ENCODE assay signal across 13 cellular contexts in genomic region chr13:106230450-106230849, GRCh38.
A peak's percentile ranks its signal among the peaks of the same experiment; 100 is the strongest.
DNase-seq lines count a peak whose midpoint lies in the region; ATAC-seq, FAIRE-seq and TF ChIP-seq lines count a peak whose summit lies in the region.
"Had no signal": no experiment of that assay in that cellular context is flagged by ENCODE, and none has a peak within 500 bp of the region (broad histone marks: within the 10 kb centered on the region; RNA-seq: fewer than 3 reads in every experiment).

No MANE protein-coding gene starts in this region.

- CTCF ChIA-PET in MCF 10A (lab: Yijun Ruan, JAX) = interaction anchor here (0.8 kb wide), 1 partner anchor 243 kb away, joined by 3 read pairs; no protein-coding TSS in a partner anchor

- no peak for ATAC-seq in HG02623 (IDR thresholded peaks at IDR 0.05; ENCODE audit: unreplicated experiment)
- ATAC-seq in GM18909 (IDR thresholded peaks at IDR 0.05; ENCODE audit: poor library complexity, unreplicated experiment) = no peak
- ATAC-seq: naive thymus-derived CD8-positive, alpha-beta T cell had no signal

- H3K27ac Mint-ChIP-seq in MCF 10A (ENCODE audit: low read depth, unreplicated experiment) = no peak overlapping the region
- H3K27ac Mint-ChIP-seq in astrocyte (ENCODE audit: unreplicated experiment) = no peak overlapping the region
- no peak overlapping the region for H3K27ac Mint-ChIP-seq in activated T-helper 2 cell treated with anti-CD3 and anti-CD28 coated beads, Interferon-gamma antibody, Interleukin-2, Interleukin-4, amounts not matched to agents 10 μg/mL and 5 μg/mL and 100 μg/mL, durations not matched to agents 14 hours and 24 hours and 36 hours
- H3K27ac Mint-ChIP-seq: naive thymus-derived CD8-positive, alpha-beta T cell had no signal

- no peak overlapping the region for H2AFZ ChIP-seq in astrocyte (ENCODE audit: low read depth, low read length)

- no peaks in the 10 kb centered on the region for H3K9me3 ChIP-seq in breast epithelium
- H3K9me3 ChIP-seq in astrocyte (ENCODE audit: insufficient read depth, low read depth, low read length) = no peaks in the 10 kb centered on the region
- no peaks in the 10 kb centered on the region for H3K9me3 ChIP-seq in HAP-1

- H3K27ac ChIP-seq in breast epithelium (no peak overlapping the region), astrocyte (ENCODE audit: low read depth, low read length) (no peak overlapping the region)

- peak; percentile 84 for DNase-seq in MCF 10A (ENCODE audit: unreplicated experiment)
- DNase-seq in breast epithelium (ENCODE audit: low spot score in 2 of 2) = no peak
- peak; percentile 59 for DNase-seq in astrocyte (ENCODE audit: low read depth)
- peak; percentile 52 for DNase-seq in fibroblast of pulmonary artery (ENCODE audit: low read depth)
- DNase-seq in activated T-helper 2 cell treated with anti-CD3 and anti-CD28 coated beads, Interferon-gamma antibody, Interleukin-2, Interleukin-4, amounts not matched to agents 10 μg/mL and 5 μg/mL and 100 μg/mL, durations not matched to agents 14 hours and 24 hours and 36 hours (ENCODE audit: low spot score) = no peak
- DNase-seq in HAP-1 (ENCODE audit: low spot score in 2 of 2) = no peak
- DNase-seq: 8988T; activated CD4-positive, CD25-positive, alpha-beta regulatory T cell; caudate nucleus; naive thymus-derived CD8-positive, alpha-beta T cell had no signal

- intact Hi-C loops in MCF 10A (cut with micrococcal nuclease) = no loop called here
- intact Hi-C loops in breast epithelium (cut with DNase I; ENCODE audit: low total_unique reads) = no loop called here
- intact Hi-C loops in activated T-helper 2 cell treated with anti-CD3 and anti-CD28 coated beads, Interferon-gamma antibody, Interleukin-2, Interleukin-4, amounts not matched to agents 10 μg/mL and 5 μg/mL and 100 μg/mL, durations not matched to agents 14 hours and 24 hours and 36 hours (cut with micrococcal nuclease) = no loop called here

- H3K36me3 ChIP-seq in breast epithelium (no peaks in the 10 kb centered on the region), astrocyte (ENCODE audit: insufficient read depth, low read length) (no peaks in the 10 kb centered on the region), HAP-1 (replicated peaks) (no peaks in the 10 kb centered on the region)

- TF ChIP-seq CTCF in MCF 10A (IDR thresholded peaks at IDR 0.05; ENCODE audit: unreplicated experiment) (no peak), breast epithelium (IDR thresholded peaks at IDR 0.05) (no peak), astrocyte (IDR thresholded peaks at IDR 0.05; ENCODE audit: insufficient read depth, low read depth, low read length) (no peak), fibroblast of pulmonary artery (IDR thresholded peaks at IDR 0.05; ENCODE audit: low read length, missing control alignments) (no peak)

- in situ Hi-C loops in HAP-1 (cut with MboI; ENCODE audit: low sequenced_read_pairs) = no loop called here

- H3K36me3 Mint-ChIP-seq in MCF 10A (ENCODE audit: insufficient read depth, unreplicated experiment) = no peaks in the 10 kb centered on the region
- H3K36me3 Mint-ChIP-seq in astrocyte (ENCODE audit: low read depth, unreplicated experiment) = no peaks in the 10 kb centered on the region
- no peaks in the 10 kb centered on the region for H3K36me3 Mint-ChIP-seq in activated T-helper 2 cell treated with anti-CD3 and anti-CD28 coated beads, Interferon-gamma antibody, Interleukin-2, Interleukin-4, amounts not matched to agents 10 μg/mL and 5 μg/mL and 100 μg/mL, durations not matched to agents 14 hours and 24 hours and 36 hours (ENCODE audit: low read depth)
- H3K36me3 Mint-ChIP-seq: naive thymus-derived CD8-positive, alpha-beta T cell had no signal

- H3K4me3 ChIP-seq in breast epithelium (no peak overlapping the region), astrocyte (ENCODE audit: insufficient read depth, low read depth, low read length) (no peak overlapping the region), fibroblast of pulmonary artery (replicated peaks; ENCODE audit: low read depth, low read length) (no peak overlapping the region), HAP-1 (no peak overlapping the region)

- H3K27me3 ChIP-seq in breast epithelium = no peaks in the 10 kb centered on the region
- H3K27me3 ChIP-seq in astrocyte (ENCODE audit: insufficient read depth, low read length) = no peaks in the 10 kb centered on the region
- no peaks in the 10 kb centered on the region for H3K27me3 ChIP-seq in HAP-1 (ENCODE audit: low read depth)

- H3K4me2 ChIP-seq in astrocyte (ENCODE audit: low read length) = no peak overlapping the region

- no peaks in the 10 kb centered on the region for H3K4me1 Mint-ChIP-seq in MCF 10A (ENCODE audit: insufficient read depth, unreplicated experiment)
- H3K4me1 Mint-ChIP-seq in astrocyte (ENCODE audit: low read depth, unreplicated experiment) = peaks cover 3% of the 10 kb centered on the region
- H3K4me1 Mint-ChIP-seq in activated T-helper 2 cell treated with anti-CD3 and anti-CD28 coated beads, Interferon-gamma antibody, Interleukin-2, Interleukin-4, amounts not matched to agents 10 μg/mL and 5 μg/mL and 100 μg/mL, durations not matched to agents 14 hours and 24 hours and 36 hours (ENCODE audit: low read depth) = no peaks in the 10 kb centered on the region
- H3K4me1 Mint-ChIP-seq: naive thymus-derived CD8-positive, alpha-beta T cell had no signal

- POLR2A ChIA-PET in MCF 10A (lab: Yijun Ruan, JAX) = interaction anchor here (0.8 to 1.4 kb wide), 2 partner anchors 11 to 12 kb away, joined by 3 to 4 read pairs; no protein-coding TSS in a partner anchor

- no peaks in the 10 kb centered on the region for H3K4me1 ChIP-seq in breast epithelium
- no peaks in the 10 kb centered on the region for H3K4me1 ChIP-seq in astrocyte (ENCODE audit: insufficient read depth, low read length)
- H3K4me1 ChIP-seq in HAP-1 = no peaks in the 10 kb centered on the region

- H3K4me3 Mint-ChIP-seq in MCF 10A (ENCODE audit: unreplicated experiment) (no peak overlapping the region), astrocyte (ENCODE audit: unreplicated experiment) (no peak overlapping the region)
- no peak overlapping the region for H3K4me3 Mint-ChIP-seq in activated T-helper 2 cell treated with anti-CD3 and anti-CD28 coated beads, Interferon-gamma antibody, Interleukin-2, Interleukin-4, amounts not matched to agents 10 μg/mL and 5 μg/mL and 100 μg/mL, durations not matched to agents 14 hours and 24 hours and 36 hours (ENCODE audit: low read depth)
- H3K4me3 Mint-ChIP-seq: naive thymus-derived CD8-positive, alpha-beta T cell had no signal

- peak; percentile 47 for FAIRE-seq in astrocyte (lab: Jason Lieb, UNC)
- FAIRE-seq: HTR-8/SVneo had no signal

- BruUV-seq in MCF 10A (replicated peaks; lab: Mats Ljungman, UMichigan) = no TSS peak

- no peak overlapping the region for H3K9ac ChIP-seq in astrocyte (ENCODE audit: low read length)

- no peaks in the 10 kb centered on the region for H3K27me3 Mint-ChIP-seq in MCF 10A (ENCODE audit: insufficient read depth, unreplicated experiment)
- H3K27me3 Mint-ChIP-seq in astrocyte (ENCODE audit: low read depth, unreplicated experiment) = no peaks in the 10 kb centered on the region
- no peaks in the 10 kb centered on the region for H3K27me3 Mint-ChIP-seq in activated T-helper 2 cell treated with anti-CD3 and anti-CD28 coated beads, Interferon-gamma antibody, Interleukin-2, Interleukin-4, amounts not matched to agents 10 μg/mL and 5 μg/mL and 100 μg/mL, durations not matched to agents 14 hours and 24 hours and 36 hours (ENCODE audit: low read depth)
- H3K27me3 Mint-ChIP-seq: naive thymus-derived CD8-positive, alpha-beta T cell had no signal

- no peak for TF ChIP-seq POLR2A in breast epithelium (IDR thresholded peaks at IDR 0.05)

- H3K79me2 ChIP-seq in astrocyte (ENCODE audit: insufficient read depth, low read length) = no peaks in the 10 kb centered on the region

- H4K20me1 ChIP-seq in astrocyte (ENCODE audit: insufficient read depth, low read length) = no peaks in the 10 kb centered on the region

- H3K9me3 Mint-ChIP-seq in MCF 10A (ENCODE audit: unreplicated experiment) (no peaks in the 10 kb centered on the region), astrocyte (ENCODE audit: unreplicated experiment) (no peaks in the 10 kb centered on the region)
- H3K9me3 Mint-ChIP-seq in activated T-helper 2 cell treated with anti-CD3 and anti-CD28 coated beads, Interferon-gamma antibody, Interleukin-2, Interleukin-4, amounts not matched to agents 10 μg/mL and 5 μg/mL and 100 μg/mL, durations not matched to agents 14 hours and 24 hours and 36 hours = no peaks in the 10 kb centered on the region

Comparison
In these comparisons a context has a peak if more than half of its experiments do, and no peak if none do; other contexts are left out.
1. DNase-seq: peak in MCF 10A (single experiment), astrocyte (single experiment) and fibroblast of pulmonary artery (single experiment); none in breast epithelium (0 of 2), activated T-helper 2 cell treated with anti-CD3 and anti-CD28 coated beads, Interferon-gamma antibody, Interleukin-2, Interleukin-4, amounts not matched to agents 10 μg/mL and 5 μg/mL and 100 μg/mL, durations not matched to agents 14 hours and 24 hours and 36 hours (single experiment) and HAP-1 (0 of 2).